ENCODE assay signal across 8 cellular contexts in the genomic region with DNA sequence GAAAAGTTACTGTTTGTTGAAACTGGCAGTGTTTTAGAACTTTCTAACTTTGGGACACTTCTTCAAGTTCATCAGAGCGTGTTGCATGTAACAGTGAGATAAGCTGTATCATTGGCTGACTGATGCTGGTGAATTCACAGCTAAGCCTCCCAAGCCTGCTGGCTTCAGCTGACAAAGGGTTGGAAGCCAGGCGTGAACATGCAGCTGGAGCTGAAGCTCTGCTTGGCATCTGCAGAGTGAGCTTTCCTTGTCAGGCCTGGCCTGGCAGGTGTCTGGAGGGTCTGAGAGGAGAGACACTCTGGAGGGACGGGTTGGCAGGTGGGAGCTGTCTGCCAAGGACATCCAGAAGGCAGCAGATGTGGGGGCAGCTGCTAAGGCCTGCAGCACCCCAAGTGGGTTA. TPM values are rescaled to one million over a fixed set of nuclear protein-coding genes. Genes with fewer than 3 reads are reported as not detected.
A peak's percentile ranks its signal among the peaks of the same experiment; 100 is the strongest.
DNase-seq lines count a peak whose midpoint lies in the region; ATAC-seq and TF ChIP-seq lines count a peak whose summit lies in the region.

No MANE protein-coding gene starts in this region.

- peak overlapping the region; percentile 58 for H3K4me3 Mint-ChIP-seq in mesothelial cell of epicardium

- peak overlapping the region in 2 of 4 donors; percentile 4 to 50 for H3K4me3 ChIP-seq in adrenal gland

- H3K27me3 Mint-ChIP-seq in mesothelial cell of epicardium (ENCODE audit: low read depth) = peaks cover 14% of the 10 kb centered on the region

- H3K27ac ChIP-seq in adrenal gland = peak overlapping the region; percentile 73 to 95 (median 90)

- no peaks in the 10 kb centered on the region for H3K36me3 Mint-ChIP-seq in mesothelial cell of epicardium

- intact Hi-C loops in adrenal gland (cut with DNase I) = no loop called here

- no peak overlapping the region for H3K27ac Mint-ChIP-seq in mesothelial cell of epicardium

- no peak for ATAC-seq in HG03025 (IDR thresholded peaks at IDR 0.05; ENCODE audit: low FRiP score, unreplicated experiment)
- ATAC-seq in left lobe of liver = no peak

- H3K4me1 Mint-ChIP-seq in mesothelial cell of epicardium = peaks cover 33% of the 10 kb centered on the region

- no peaks in the 10 kb centered on the region for H3K9me3 ChIP-seq in adrenal gland (replicated peaks in 1 of 3)

- H3K4me1 ChIP-seq in adrenal gland (replicated peaks in 1 of 2) = peaks cover 21 to 56% of the 10 kb centered on the region in 2 donors

- in situ Hi-C loops in GM13977 (cut with MboI; ENCODE audit: low pct_unique_long_range_greater_than_20kb, low sequenced_read_pairs, unreplicated experiment) = no loop called here

- WGBS in adrenal gland, 4 donors = 25 to 60% (median 44%) methylated on average over 2 to 3 of the region's 3 CpGs

- no peaks in the 10 kb centered on the region for H3K27me3 ChIP-seq in adrenal gland

- no peak for TF ChIP-seq POLR2A in adrenal gland (IDR thresholded peaks at IDR 0.05)

- H3K36me3 ChIP-seq in adrenal gland (replicated peaks in 1 of 2) = peaks cover 0 to 3% of the 10 kb centered on the region in 2 donors

- DNase-seq in COR-L47 (lab: John Stamatoyannopoulos, UW) (peak; percentile 15), NCI-H1092 (lab: John Stamatoyannopoulos, UW) (peak; percentile 64), adrenal gland (peak in 1 of 7 donors; percentile 27), mesothelial cell of epicardium (ENCODE audit: low spot score in 2 of 2, unreplicated experiment in 2 of 2) (no peak), left lobe of liver (ENCODE audit: low spot score) (no peak), GM13977 (ENCODE audit: low spot score) (no peak), UCSD-AML1 (lab: John Stamatoyannopoulos, UW; ENCODE audit: unreplicated experiment) (no peak)

- H3K9me3 Mint-ChIP-seq in mesothelial cell of epicardium = no peaks in the 10 kb centered on the region

- TF ChIP-seq CTCF in adrenal gland (IDR thresholded peaks at IDR 0.05) (no peak), mesothelial cell of epicardium (IDR thresholded peaks at IDR 0.05; ENCODE audit: unreplicated experiment) (no peak), GM13977 (IDR thresholded peaks at IDR 0.05; ENCODE audit: extremely low read depth, insufficient read depth, missing control alignments) (no peak)

RNA-seq across cellular contexts. Expression of a gene that starts 1.5 kb away (rescaled TPM):
- total RNA-seq in adrenal gland (10 to 100 TPM; 16.9 to 64.1 (median 45.7) TPM), mesothelial cell of epicardium (6.8 to 7.5 TPM (median 7.5 TPM) in 3 replicates), left lobe of liver (1.4 TPM)
- polyA plus RNA-seq in adrenal gland = 10 to 100 TPM; 16.5 to 26.0 (median 18.7) TPM

Comparison
In these comparisons a context has a peak if more than half of its experiments do, and no peak if none do; other contexts are left out.
1. DNase-seq: peak in COR-L47 (single experiment) and NCI-H1092 (single experiment); none in mesothelial cell of epicardium (0 of 2), left lobe of liver (single experiment), GM13977 (single experiment) and UCSD-AML1 (single experiment).